1 cellular context compared by ENCODE assay signal in the genomic region with DNA sequence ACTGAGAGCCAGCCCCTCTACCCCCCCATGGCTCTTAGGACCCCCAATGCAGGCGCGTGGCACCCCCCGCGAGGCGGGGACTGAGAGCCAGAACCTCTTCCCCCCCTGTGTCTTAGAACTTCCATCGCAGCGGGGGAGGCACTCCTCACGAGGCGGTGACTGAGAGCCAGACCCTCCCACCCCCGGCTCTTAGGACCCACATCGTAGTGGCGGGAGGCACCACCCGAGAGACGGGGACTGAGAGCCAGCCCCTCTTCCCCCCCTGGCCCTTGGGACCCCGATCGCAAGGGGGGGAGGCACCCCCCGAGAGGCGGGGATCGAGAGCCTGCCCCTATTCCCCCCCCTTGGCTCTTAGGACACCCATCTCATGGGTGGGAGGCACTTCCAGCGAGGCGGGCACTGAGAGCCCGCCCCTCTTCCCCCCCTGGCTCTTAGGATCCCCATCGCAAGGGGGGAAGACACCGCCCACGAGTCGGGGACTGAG.
TF ChIP-seq lines count a peak whose summit lies in the region.

No MANE protein-coding gene starts in this region.

TF ChIP-seq in SK-N-SH, 30 proteins besides CTCF, POLR2A, EP300 and RAD21 (continued from another document):
- TF ChIP-seq, protein P1, sequence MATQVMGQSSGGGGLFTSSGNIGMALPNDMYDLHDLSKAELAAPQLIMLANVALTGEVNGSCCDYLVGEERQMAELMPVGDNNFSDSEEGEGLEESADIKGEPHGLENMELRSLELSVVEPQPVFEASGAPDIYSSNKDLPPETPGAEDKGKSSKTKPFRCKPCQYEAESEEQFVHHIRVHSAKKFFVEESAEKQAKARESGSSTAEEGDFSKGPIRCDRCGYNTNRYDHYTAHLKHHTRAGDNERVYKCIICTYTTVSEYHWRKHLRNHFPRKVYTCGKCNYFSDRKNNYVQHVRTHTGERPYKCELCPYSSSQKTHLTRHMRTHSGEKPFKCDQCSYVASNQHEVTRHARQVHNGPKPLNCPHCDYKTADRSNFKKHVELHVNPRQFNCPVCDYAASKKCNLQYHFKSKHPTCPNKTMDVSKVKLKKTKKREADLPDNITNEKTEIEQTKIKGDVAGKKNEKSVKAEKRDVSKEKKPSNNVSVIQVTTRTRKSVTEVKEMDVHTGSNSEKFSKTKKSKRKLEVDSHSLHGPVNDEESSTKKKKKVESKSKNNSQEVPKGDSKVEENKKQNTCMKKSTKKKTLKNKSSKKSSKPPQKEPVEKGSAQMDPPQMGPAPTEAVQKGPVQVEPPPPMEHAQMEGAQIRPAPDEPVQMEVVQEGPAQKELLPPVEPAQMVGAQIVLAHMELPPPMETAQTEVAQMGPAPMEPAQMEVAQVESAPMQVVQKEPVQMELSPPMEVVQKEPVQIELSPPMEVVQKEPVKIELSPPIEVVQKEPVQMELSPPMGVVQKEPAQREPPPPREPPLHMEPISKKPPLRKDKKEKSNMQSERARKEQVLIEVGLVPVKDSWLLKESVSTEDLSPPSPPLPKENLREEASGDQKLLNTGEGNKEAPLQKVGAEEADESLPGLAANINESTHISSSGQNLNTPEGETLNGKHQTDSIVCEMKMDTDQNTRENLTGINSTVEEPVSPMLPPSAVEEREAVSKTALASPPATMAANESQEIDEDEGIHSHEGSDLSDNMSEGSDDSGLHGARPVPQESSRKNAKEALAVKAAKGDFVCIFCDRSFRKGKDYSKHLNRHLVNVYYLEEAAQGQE (IDR thresholded peaks at IDR 0.05; ENCODE audit: low read depth, low read length): no peak
- TF ChIP-seq SMC3 (IDR thresholded peaks at IDR 0.05; ENCODE audit: low read depth, low read length) (no peak), ELF1 (IDR thresholded peaks at IDR 0.05) (no peak), MXI1 (IDR thresholded peaks at IDR 0.05; ENCODE audit: low read depth, low read length) (no peak), NRF1 (IDR thresholded peaks at IDR 0.05; ENCODE audit: low read depth, low read length) (no peak)
- TF ChIP-seq, protein P2, sequence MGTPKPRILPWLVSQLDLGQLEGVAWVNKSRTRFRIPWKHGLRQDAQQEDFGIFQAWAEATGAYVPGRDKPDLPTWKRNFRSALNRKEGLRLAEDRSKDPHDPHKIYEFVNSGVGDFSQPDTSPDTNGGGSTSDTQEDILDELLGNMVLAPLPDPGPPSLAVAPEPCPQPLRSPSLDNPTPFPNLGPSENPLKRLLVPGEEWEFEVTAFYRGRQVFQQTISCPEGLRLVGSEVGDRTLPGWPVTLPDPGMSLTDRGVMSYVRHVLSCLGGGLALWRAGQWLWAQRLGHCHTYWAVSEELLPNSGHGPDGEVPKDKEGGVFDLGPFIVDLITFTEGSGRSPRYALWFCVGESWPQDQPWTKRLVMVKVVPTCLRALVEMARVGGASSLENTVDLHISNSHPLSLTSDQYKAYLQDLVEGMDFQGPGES (IDR thresholded peaks at IDR 0.05; ENCODE audit: low read depth, low read length): no peak
- TF ChIP-seq, protein P3, sequence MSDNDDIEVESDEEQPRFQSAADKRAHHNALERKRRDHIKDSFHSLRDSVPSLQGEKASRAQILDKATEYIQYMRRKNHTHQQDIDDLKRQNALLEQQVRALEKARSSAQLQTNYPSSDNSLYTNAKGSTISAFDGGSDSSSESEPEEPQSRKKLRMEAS (IDR thresholded peaks at IDR 0.05; ENCODE audit: low read depth): no peak
- TF ChIP-seq, protein P4, sequence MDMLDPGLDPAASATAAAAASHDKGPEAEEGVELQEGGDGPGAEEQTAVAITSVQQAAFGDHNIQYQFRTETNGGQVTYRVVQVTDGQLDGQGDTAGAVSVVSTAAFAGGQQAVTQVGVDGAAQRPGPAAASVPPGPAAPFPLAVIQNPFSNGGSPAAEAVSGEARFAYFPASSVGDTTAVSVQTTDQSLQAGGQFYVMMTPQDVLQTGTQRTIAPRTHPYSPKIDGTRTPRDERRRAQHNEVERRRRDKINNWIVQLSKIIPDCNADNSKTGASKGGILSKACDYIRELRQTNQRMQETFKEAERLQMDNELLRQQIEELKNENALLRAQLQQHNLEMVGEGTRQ (IDR thresholded peaks at IDR 0.05; ENCODE audit: borderline replicate concordance, low read depth, low read length): no peak
